Comparison of ENCODE assay signal across 16 cellular contexts in the genomic region with DNA sequence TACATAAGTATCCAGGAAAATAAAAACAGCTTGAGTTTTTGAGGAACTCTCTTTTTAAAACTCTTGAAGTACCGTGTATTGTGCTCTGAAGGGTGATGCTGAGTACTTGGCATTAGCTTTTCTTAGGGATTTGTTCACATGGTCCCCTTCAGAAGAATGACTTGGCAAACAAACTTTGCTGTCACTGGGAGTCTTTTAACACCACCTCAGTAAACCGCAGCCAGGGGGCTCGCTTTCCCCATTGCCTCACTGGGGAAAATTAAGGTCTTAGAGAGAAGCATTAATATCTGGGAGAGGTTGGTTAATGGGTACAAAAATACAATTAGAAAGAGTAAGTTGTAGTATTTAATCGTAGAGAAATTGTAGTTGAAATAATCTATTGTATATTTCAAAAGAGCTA.
DNase-seq lines count a peak whose midpoint lies in the region; ATAC-seq and TF ChIP-seq lines count a peak whose summit lies in the region.
"Had no signal": no experiment of that assay in that cellular context is flagged by ENCODE, and none has a peak within 500 bp of the region (broad histone marks: within the 10 kb centered on the region; RNA-seq: fewer than 3 reads in every experiment).

No MANE protein-coding gene starts in this region.

- H3K27ac Mint-ChIP-seq in osteocyte (ENCODE audit: unreplicated experiment): no peak overlapping the region
- H3K27ac Mint-ChIP-seq: activated T-cell treated with anti-CD3 and anti-CD28 coated beads, Interleukin-2, amount 50 U/mL, for 24 hours; stimulated activated effector memory CD8-positive, alpha-beta T cell treated with anti-CD3 and anti-CD28 coated beads, Interleukin-12 subunit alpha, Interleukin-12 subunit beta, amount 100 ng/mL, for 72 hours had no signal

- POLR2A ChIA-PET in A673 (lab: Charles Lee; ENCODE audit: low non-redundant PET) (no interaction called here), Panc1 (lab: Charles Lee) (no interaction called here)

- no peak overlapping the region for H3K4me3 Mint-ChIP-seq in osteocyte (ENCODE audit: unreplicated experiment)
- H3K4me3 Mint-ChIP-seq: activated T-cell treated with anti-CD3 and anti-CD28 coated beads, Interleukin-2, amount 50 U/mL, for 24 hours; stimulated activated effector memory CD8-positive, alpha-beta T cell treated with anti-CD3 and anti-CD28 coated beads, Interleukin-12 subunit alpha, Interleukin-12 subunit beta, amount 100 ng/mL, for 72 hours had no signal

- no peak for TF ChIP-seq EP300 in tibial nerve (IDR thresholded peaks at IDR 0.05)

- intact Hi-C loops in A673 (cut with micrococcal nuclease; ENCODE audit: unreplicated experiment) (loop anchor here (5.0 kb wide), 1 partner anchor 180 kb away; no protein-coding TSS in a partner anchor), Panc1 (cut with micrococcal nuclease; ENCODE audit: unreplicated experiment) (loop anchor here (10.0 kb wide), 1 partner anchor 172 kb away; no protein-coding TSS in a partner anchor), left ventricle myocardium inferior (cut with micrococcal nuclease) (no loop called here)

- no peaks in the 10 kb centered on the region for H3K79me2 ChIP-seq in hepatocyte

- peaks cover 7% of the 10 kb centered on the region for H3K27me3 ChIP-seq in A673 (replicated peaks; ENCODE audit: insufficient read depth, low read depth, low read length, poor library complexity)
- H3K27me3 ChIP-seq in H7 (ENCODE audit: control insufficient read depth, insufficient read depth, low read length): no peaks in the 10 kb centered on the region
- peaks cover 3% of the 10 kb centered on the region; the same call in 1 of the 2 replicates for H3K27me3 ChIP-seq in Panc1 (ENCODE audit: control insufficient read depth, insufficient read depth, low read length)
- H3K27me3 ChIP-seq in hepatocyte: no peaks in the 10 kb centered on the region
- H3K27me3 ChIP-seq in tibial nerve: no peaks in the 10 kb centered on the region
- peaks cover 15% of the 10 kb centered on the region for H3K27me3 ChIP-seq in left ventricle myocardium inferior (ENCODE audit: low read depth)

- H3K4me2 ChIP-seq in hepatocyte: no peak overlapping the region

- no peaks in the 10 kb centered on the region for H3K4me1 ChIP-seq in A673 (ENCODE audit: insufficient read depth, low read length, poor library complexity, severe bottlenecking)
- no peaks in the 10 kb centered on the region for H3K4me1 ChIP-seq in Panc1 (ENCODE audit: control insufficient read depth, insufficient read depth, low read length)
- H3K4me1 ChIP-seq in hepatocyte (ENCODE audit: insufficient read depth): no peaks in the 10 kb centered on the region
- H3K4me1 ChIP-seq in tibial nerve: no peaks in the 10 kb centered on the region
- no peaks in the 10 kb centered on the region for H3K4me1 ChIP-seq in left ventricle myocardium inferior

- BruUV-seq in A673 (replicated peaks; lab: Mats Ljungman, UMichigan): no TSS peak
- BruUV-seq in Panc1 (replicated peaks; lab: Mats Ljungman, UMichigan): no TSS peak

- peaks cover 40% of the 10 kb centered on the region for H3K27me3 Mint-ChIP-seq in osteocyte (ENCODE audit: unreplicated experiment)

- in situ Hi-C loops in Panc1 (cut with HindIII; ENCODE audit: low pct_unique_long_range_greater_than_20kb, low sequenced_read_pairs): no loop called here

- H4K20me1 ChIP-seq in hepatocyte (ENCODE audit: insufficient read depth, poor library complexity, severe bottlenecking): no peaks in the 10 kb centered on the region

- H3K36me3 ChIP-seq in A673 (ENCODE audit: insufficient read depth, low read length, poor library complexity, severe bottlenecking) (no peaks in the 10 kb centered on the region), H7 (replicated peaks; ENCODE audit: control insufficient read depth, insufficient read depth, low read length) (no peaks in the 10 kb centered on the region), Panc1 (ENCODE audit: control insufficient read depth, insufficient read depth, low read length) (no peaks in the 10 kb centered on the region), hepatocyte (replicated peaks; ENCODE audit: insufficient read depth, low read depth) (no peaks in the 10 kb centered on the region), tibial nerve (no peaks in the 10 kb centered on the region), left ventricle myocardium inferior (no peaks in the 10 kb centered on the region)

- CTCF ChIA-PET in A673 (lab: Charles Lee) (no interaction called here), Panc1 (lab: Charles Lee) (interaction anchor here (1.2 kb wide), 1 partner anchor 88 kb away, joined by 3 read pairs; no protein-coding TSS in a partner anchor)

- H3K4me1 Mint-ChIP-seq in osteocyte (ENCODE audit: unreplicated experiment): no peaks in the 10 kb centered on the region
- H3K4me1 Mint-ChIP-seq: stimulated activated effector memory CD8-positive, alpha-beta T cell treated with anti-CD3 and anti-CD28 coated beads, Interleukin-12 subunit alpha, Interleukin-12 subunit beta, amount 100 ng/mL, for 72 hours had no signal

- no peak overlapping the region for H3K4me3 ChIP-seq in A673 (ENCODE audit: low read depth, low read length, poor library complexity, severe bottlenecking)
- H3K4me3 ChIP-seq in H7 (ENCODE audit: insufficient read depth, low read depth, low read length): no peak overlapping the region
- H3K4me3 ChIP-seq in Panc1 (ENCODE audit: low read depth in 2 of 2, low read length in 2 of 2): no peak overlapping the region
- H3K4me3 ChIP-seq in hepatocyte: no peak overlapping the region
- no peak overlapping the region for H3K4me3 ChIP-seq in tibial nerve
- no peak overlapping the region for H3K4me3 ChIP-seq in left ventricle myocardium inferior

- no peak for DNase-seq in A673 (ENCODE audit: low spot score)
- DNase-seq in H7: peak; percentile 33
- no peak for DNase-seq in Panc1 (ENCODE audit: low read depth, low spot score)
- no peak for DNase-seq in hepatocyte (ENCODE audit: low spot score)
- no peak for DNase-seq in tibial nerve (ENCODE audit: low spot score in 2 of 2)
- no peak for DNase-seq in left ventricle myocardium inferior
- no peak for DNase-seq in mucosa of gallbladder (ENCODE audit: low spot score)
- DNase-seq in osteocyte (ENCODE audit: extremely low spot score, unreplicated experiment): no peak
- DNase-seq: activated CD4-positive, alpha-beta T cell treated with anti-CD3 and anti-CD28 coated beads for 4 hours; activated T-cell treated with anti-CD3 and anti-CD28 coated beads, Interleukin-2, amount 50 U/mL, for 24 hours; DMS53; KG1; NCI-H510A treated with DMSO at 0.1 percent for 48 hours; SHP77 treated with DMSO at 0.1 percent for 48 hours; trophoblast cell had no signal

- H3K9me3 Mint-ChIP-seq in osteocyte (ENCODE audit: unreplicated experiment): no peaks in the 10 kb centered on the region
- H3K9me3 Mint-ChIP-seq: activated T-cell treated with anti-CD3 and anti-CD28 coated beads, Interleukin-2, amount 50 U/mL, for 24 hours; stimulated activated effector memory CD8-positive, alpha-beta T cell treated with anti-CD3 and anti-CD28 coated beads, Interleukin-12 subunit alpha, Interleukin-12 subunit beta, amount 100 ng/mL, for 72 hours had no signal

- no peaks in the 10 kb centered on the region for H3K9me3 ChIP-seq in A673 (ENCODE audit: low read depth, low read length, poor library complexity, severe bottlenecking)
- no peaks in the 10 kb centered on the region for H3K9me3 ChIP-seq in Panc1 (ENCODE audit: control insufficient read depth, insufficient read depth, low read depth, low read length)
- no peaks in the 10 kb centered on the region for H3K9me3 ChIP-seq in hepatocyte (ENCODE audit: low read depth)
- no peaks in the 10 kb centered on the region for H3K9me3 ChIP-seq in tibial nerve
- H3K9me3 ChIP-seq in left ventricle myocardium inferior (replicated peaks): no peaks in the 10 kb centered on the region

- 43% methylated on average over 4 of the region's 4 CpGs for WGBS in hepatocyte (ENCODE audit: low lambda C conversion rate, missing lambda C conversion rate)
- WGBS in tibial nerve, 2 donors: 58 to 63% methylated on average over 4 of the region's 4 CpGs

- no peaks in the 10 kb centered on the region for H3K9me2 ChIP-seq in hepatocyte (replicated peaks; ENCODE audit: insufficient read depth)

- TF ChIP-seq CTCF in A673 (conservative IDR thresholded peaks at IDR 0.05; ENCODE audit: low read depth, low read length) (peak; percentile 31; the same call in 1 of the 2 replicates), Panc1 (IDR thresholded peaks at IDR 0.05) (peak; percentile 33), hepatocyte (IDR thresholded peaks at IDR 0.05; ENCODE audit: poor library complexity) (peak; percentile 17), tibial nerve (IDR thresholded peaks at IDR 0.05) (no peak), left ventricle myocardium inferior (IDR thresholded peaks at IDR 0.05; ENCODE audit: borderline replicate concordance) (no peak), osteocyte (IDR thresholded peaks at IDR 0.05) (no peak)

- no peak for ATAC-seq in Panc1
- ATAC-seq: stimulated activated effector memory CD8-positive, alpha-beta T cell treated with anti-CD3 and anti-CD28 coated beads, Interleukin-12 subunit alpha, Interleukin-12 subunit beta, amount 100 ng/mL, for 72 hours had no signal

- no peak for TF ChIP-seq POLR2A in tibial nerve (IDR thresholded peaks at IDR 0.05)

- H2AFZ ChIP-seq in hepatocyte: no peak overlapping the region

- H3K27ac ChIP-seq in A673 (ENCODE audit: low read depth, low read length, poor library complexity, severe bottlenecking) (no peak overlapping the region), Panc1 (ENCODE audit: low read length) (no peak overlapping the region), hepatocyte (no peak overlapping the region), tibial nerve (no peak overlapping the region), left ventricle myocardium inferior (replicated peaks) (no peak overlapping the region)

- H3K36me3 Mint-ChIP-seq in osteocyte (ENCODE audit: unreplicated experiment): no peaks in the 10 kb centered on the region
- H3K36me3 Mint-ChIP-seq: stimulated activated effector memory CD8-positive, alpha-beta T cell treated with anti-CD3 and anti-CD28 coated beads, Interleukin-12 subunit alpha, Interleukin-12 subunit beta, amount 100 ng/mL, for 72 hours had no signal

Comparison
In these comparisons a context has a peak if more than half of its experiments do, and no peak if none do; other contexts are left out.
1. CTCF ChIP-seq: peak in A673 (single experiment), Panc1 (single experiment) and hepatocyte (single experiment); none in tibial nerve (0 of 5), left ventricle myocardium inferior (single experiment) and osteocyte (single experiment).